ENCODE assay signal across 9 cellular contexts in the genomic region with DNA sequence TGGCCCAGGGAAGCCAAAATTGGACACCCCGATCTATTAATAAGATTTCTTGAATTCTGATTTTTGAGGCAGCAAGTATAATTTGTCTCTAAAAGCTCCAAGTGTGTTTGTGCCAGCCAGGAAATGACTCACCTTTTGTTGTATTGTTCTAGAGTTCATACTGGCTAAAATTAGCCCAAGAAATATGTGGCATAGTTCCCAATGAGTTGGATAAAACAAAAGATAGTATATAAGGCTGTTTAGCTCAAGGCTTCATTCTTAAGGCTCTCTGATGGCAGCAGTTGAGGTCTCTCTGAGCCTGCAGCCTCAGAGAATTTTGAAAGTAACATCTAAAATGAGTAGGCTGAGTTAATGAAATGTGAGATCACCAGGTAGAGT. TPM values are rescaled to one million over a fixed set of nuclear protein-coding genes. Genes with fewer than 3 reads are reported as not detected.
DNase-seq lines count a peak whose midpoint lies in the region; ATAC-seq and TF ChIP-seq lines count a peak whose summit lies in the region.
"Had no signal": no experiment of that assay in that cellular context is flagged by ENCODE, and none has a peak within 500 bp of the region (broad histone marks: within the 10 kb centered on the region; RNA-seq: fewer than 3 reads in every experiment).

No MANE protein-coding gene starts in this region.

- H3K36me3 ChIP-seq in esophagus squamous epithelium: peaks cover 4 to 84% (median 14%) of the 10 kb centered on the region in 3 donors

- no peaks in the 10 kb centered on the region for H3K9me3 ChIP-seq in esophagus squamous epithelium

- no peak for ATAC-seq in GM19455 (IDR thresholded peaks at IDR 0.05; ENCODE audit: unreplicated experiment)

- in situ Hi-C loops in GM13977 (cut with MboI; ENCODE audit: low pct_unique_long_range_greater_than_20kb, low sequenced_read_pairs, unreplicated experiment): no loop called here

- H3K27ac ChIP-seq in esophagus squamous epithelium: peak overlapping the region; percentile 65 to 80 (median 77)

- WGBS in esophagus squamous epithelium, 2 donors: 18 to 50% methylated on average over 1 of the region's 1 CpG

- no peaks in the 10 kb centered on the region for H3K27me3 Mint-ChIP-seq in mesothelial cell of epicardium (ENCODE audit: low read depth)

- no peaks in the 10 kb centered on the region for H3K4me1 Mint-ChIP-seq in mesothelial cell of epicardium

- peak; percentile 91 for DNase-seq in ELR (ENCODE audit: low read depth)
- peak; percentile 38 for DNase-seq in RPMI8226
- DNase-seq in esophagus squamous epithelium (lab: John Stamatoyannopoulos, UW): no peak
- peak; percentile 91 for DNase-seq in pulmonary artery endothelial cell (ENCODE audit: low read depth, low spot score)
- no peak for DNase-seq in mesothelial cell of epicardium (ENCODE audit: low spot score in 2 of 2, unreplicated experiment in 2 of 2)
- DNase-seq in GM13977 (ENCODE audit: low spot score): no peak
- DNase-seq in activated CD8-positive, alpha-beta memory T cell treated with anti-CD3 and anti-CD28 coated beads, Interleukin-2, amount 50 U/mL, for 4 hours: no peak
- DNase-seq: NCI-H1092 had no signal

- H3K9me3 Mint-ChIP-seq in mesothelial cell of epicardium: no peaks in the 10 kb centered on the region

- no peak overlapping the region for H3K4me3 Mint-ChIP-seq in mesothelial cell of epicardium

- no peak overlapping the region for H3K27ac Mint-ChIP-seq in mesothelial cell of epicardium

- H3K36me3 Mint-ChIP-seq in mesothelial cell of epicardium: peaks cover 35% of the 10 kb centered on the region

- TF ChIP-seq CTCF in esophagus squamous epithelium (IDR thresholded peaks at IDR 0.05) (no peak), mesothelial cell of epicardium (IDR thresholded peaks at IDR 0.05; ENCODE audit: unreplicated experiment) (no peak), GM13977 (IDR thresholded peaks at IDR 0.05; ENCODE audit: extremely low read depth, insufficient read depth, missing control alignments) (no peak)

- no peak overlapping the region for H3K4me3 ChIP-seq in esophagus squamous epithelium

- no peak for TF ChIP-seq POLR2A in esophagus squamous epithelium (IDR thresholded peaks at IDR 0.05)

- intact Hi-C loops in esophagus squamous epithelium (cut with DNase I): no loop called here

- no peaks in the 10 kb centered on the region for H3K27me3 ChIP-seq in esophagus squamous epithelium

- H3K4me1 ChIP-seq in esophagus squamous epithelium: peaks cover 0 to 49% (median 18%) of the 10 kb centered on the region in 3 donors

RNA-seq across cellular contexts. Expression of a gene that starts 21.6 kb away (rescaled TPM):
- total RNA-seq in esophagus squamous epithelium: 10 to 100 TPM; 12.4 to 26.3 (median 20.5) TPM
- total RNA-seq in pulmonary artery endothelial cell: 25.4 and 29.2 TPM in 2 replicates
- total RNA-seq in mesothelial cell of epicardium: 49.6 to 53.1 TPM (median 52.8 TPM) in 3 replicates

RNA-seq across cellular contexts. Expression of a gene that starts 21.7 kb away (rescaled TPM):
- total RNA-seq in esophagus squamous epithelium: 1 to 10 TPM; 1.1 to 4.0 (median 1.4) TPM
- total RNA-seq in pulmonary artery endothelial cell: 5.0 and 5.6 TPM in 2 replicates
- 3.9 to 4.8 TPM (median 4.7 TPM) in 3 replicates for total RNA-seq in mesothelial cell of epicardium

Comparison
In these comparisons a context has a peak if more than half of its experiments do, and no peak if none do; other contexts are left out.
1. DNase-seq: peak in ELR (single experiment), RPMI8226 (single experiment) and pulmonary artery endothelial cell (single experiment); none in esophagus squamous epithelium (single experiment), mesothelial cell of epicardium (0 of 2), GM13977 (single experiment) and activated CD8-positive, alpha-beta memory T cell treated with anti-CD3 and anti-CD28 coated beads, Interleukin-2, amount 50 U/mL, for 4 hours (single experiment).